ENCODE assay signal across 33 cellular contexts in the genomic region with DNA sequence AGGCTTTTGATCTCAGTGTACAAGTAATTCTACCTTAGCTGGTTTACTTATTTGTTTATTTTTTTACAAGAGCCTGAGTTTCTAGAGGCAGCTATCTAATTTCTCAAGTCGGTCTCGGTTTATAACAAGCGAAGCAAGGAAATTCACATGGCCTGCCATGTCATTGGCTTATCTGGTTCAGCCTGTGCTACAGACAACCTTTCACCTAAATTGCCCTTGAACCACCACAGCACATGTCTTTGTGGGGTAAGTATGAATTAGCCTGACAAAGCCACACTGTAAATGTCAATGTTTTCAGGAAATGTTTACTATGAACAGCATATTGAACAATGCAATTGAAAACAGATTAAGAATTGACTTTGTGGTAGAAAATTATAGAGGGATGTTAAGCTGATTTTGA.
DNase-seq lines count a peak whose midpoint lies in the region; ATAC-seq and TF ChIP-seq lines count a peak whose summit lies in the region.
"Had no signal": no experiment of that assay in that cellular context is flagged by ENCODE, and none has a peak within 500 bp of the region (broad histone marks: within the 10 kb centered on the region; RNA-seq: fewer than 3 reads in every experiment).

No MANE protein-coding gene starts in this region.

- no peak overlapping the region for H3K4ac ChIP-seq in trophoblast cell (ENCODE audit: low read depth, low read length)

- H2BK12ac ChIP-seq in trophoblast cell (ENCODE audit: low read length) = no peak overlapping the region

- no peak for TF ChIP-seq POLR2A in heart left ventricle (IDR thresholded peaks at IDR 0.05)

- intact Hi-C loops in Right ventricle myocardium superior (cut with DNase I) (no loop called here), left ventricle myocardium inferior (cut with micrococcal nuclease) (no loop called here), heart left ventricle (cut with DNase I) (loop anchor here in 1 of 10 donors (10.0 kb wide), 1 partner anchor 741 kb away; no protein-coding TSS in a partner anchor), left cardiac atrium (cut with DNase I) (no loop called here), left ventricle myocardium superior (cut with micrococcal nuclease) (no loop called here), right cardiac atrium (cut with DNase I) (no loop called here)

- H3K9ac ChIP-seq in trophoblast cell (ENCODE audit: low read length) = peak overlapping the region; percentile 68
- H3K9ac ChIP-seq: BLaER1; BLaER1 treated with 17β-estradiol and CSF1 and Interleukin-3, amounts not matched to agents 10 nM and 100 nM had no signal

- H2BK5ac ChIP-seq in trophoblast cell (ENCODE audit: low read depth, low read length, poor library complexity) = no peak overlapping the region

- H3K27ac ChIP-seq in left ventricle myocardium inferior (replicated peaks) (no peak overlapping the region), heart left ventricle (no peak overlapping the region), right cardiac atrium (ENCODE audit: low read length) (no peak overlapping the region), trophoblast cell (ENCODE audit: low read depth, low read length) (no peak overlapping the region)
- H3K27ac ChIP-seq: 22Rv1; A549; BLaER1; BLaER1 treated with 17β-estradiol and CSF1 and Interleukin-3, amounts not matched to agents 10 nM and 100 nM; C4-2B had no signal

- no peak overlapping the region for H2BK120ac ChIP-seq in trophoblast cell (ENCODE audit: insufficient read depth, low read length, poor library complexity)

- no peak for DNase-seq in Right ventricle myocardium superior
- no peak for DNase-seq in left ventricle myocardium inferior
- DNase-seq in heart left ventricle = no peak
- no peak for DNase-seq in left cardiac atrium
- DNase-seq in left ventricle myocardium superior = no peak
- no peak for DNase-seq in right cardiac atrium
- no peak for DNase-seq in trophoblast cell
- DNase-seq in LoVo (ENCODE audit: low spot score) = no peak
- DNase-seq: 8988T; ACHN; AML-193; BE2C; C1 segment of cervical spinal cord; Caco-2; Calu3; CD4-positive, alpha-beta memory T cell; CD4-positive, alpha-beta T cell; CD4-positive, CD25-positive, alpha-beta regulatory T cell; CD8-positive, alpha-beta memory T cell; CD8-positive, alpha-beta T cell; COR-L47; DMS 273 treated with DMSO at 0.1 percent for 48 hours; DMS153; DMS53; DMS79; DMS79 treated with DMSO at 0.1 percent for 48 hours; DND-41; EL had no signal

- no peak overlapping the region for H4K91ac ChIP-seq in trophoblast cell (ENCODE audit: low read depth, low read length)

- H2AFZ ChIP-seq in trophoblast cell (ENCODE audit: insufficient read depth, low read length, poor library complexity) = no peak overlapping the region

- no peaks in the 10 kb centered on the region for H3K27me3 ChIP-seq in left ventricle myocardium inferior (ENCODE audit: low read depth)
- H3K27me3 ChIP-seq in heart left ventricle = no peaks in the 10 kb centered on the region
- H3K27me3 ChIP-seq in right cardiac atrium (ENCODE audit: control insufficient read depth, insufficient read depth) = no peaks in the 10 kb centered on the region
- H3K27me3 ChIP-seq in trophoblast cell (ENCODE audit: insufficient read depth, low read length) = no peaks in the 10 kb centered on the region
- H3K27me3 ChIP-seq: BE2C; BLaER1; BLaER1 treated with 17β-estradiol and CSF1 and Interleukin-3, amounts not matched to agents 10 nM and 100 nM had no signal

- no peaks in the 10 kb centered on the region for H3K79me1 ChIP-seq in trophoblast cell (ENCODE audit: low read length)

- no peak overlapping the region for H2AK5ac ChIP-seq in trophoblast cell (ENCODE audit: low read length)

- H3K23ac ChIP-seq in trophoblast cell (ENCODE audit: low read length) = no peak overlapping the region

- H3K4me1 ChIP-seq in left ventricle myocardium inferior (peaks cover 17% of the 10 kb centered on the region), heart left ventricle (peaks cover 0 to 12% (median 0%) of the 10 kb centered on the region in 12 donors), right cardiac atrium (ENCODE audit: control insufficient read depth, insufficient read depth, low read length) (no peaks in the 10 kb centered on the region), trophoblast cell (ENCODE audit: control insufficient read depth in 1 of 2, insufficient read depth in 2 of 2, low read length in 2 of 2) (no peaks in the 10 kb centered on the region)
- H3K4me1 ChIP-seq: A549, BE2C, Caco-2 had no signal

- TF ChIP-seq CTCF in left ventricle myocardium inferior (IDR thresholded peaks at IDR 0.05; ENCODE audit: borderline replicate concordance) (no peak), heart left ventricle (IDR thresholded peaks at IDR 0.05) (no peak)

- no peaks in the 10 kb centered on the region for H3K36me3 ChIP-seq in left ventricle myocardium inferior
- no peaks in the 10 kb centered on the region for H3K36me3 ChIP-seq in heart left ventricle
- H3K36me3 ChIP-seq in trophoblast cell (ENCODE audit: control insufficient read depth in 1 of 2, insufficient read depth in 2 of 2, low read length in 2 of 2) = no peaks in the 10 kb centered on the region
- H3K36me3 ChIP-seq: BE2C; BLaER1; BLaER1 treated with 17β-estradiol and CSF1 and Interleukin-3, amounts not matched to agents 10 nM and 100 nM had no signal

- ATAC-seq in Right ventricle myocardium superior (ENCODE audit: poor library complexity) (peak; percentile 75), heart left ventricle (peak in 3 of 4 donors; percentile 73 to 81 (median 76)), left cardiac atrium (no peak), left ventricle myocardium superior (peak; percentile 83), right cardiac atrium (no peak)
- ATAC-seq: A549; CD8-positive, alpha-beta T cell had no signal

- H3K79me2 ChIP-seq in trophoblast cell (ENCODE audit: control insufficient read depth, insufficient read depth, low read length, poor library complexity) = no peaks in the 10 kb centered on the region

- H4K8ac ChIP-seq in trophoblast cell (ENCODE audit: low read depth, low read length) = no peak overlapping the region

- no peaks in the 10 kb centered on the region for H3K9me3 ChIP-seq in left ventricle myocardium inferior (replicated peaks)
- H3K9me3 ChIP-seq in heart left ventricle = peaks cover 0 to 6% (median 0%) of the 10 kb centered on the region in 12 donors
- H3K9me3 ChIP-seq in right cardiac atrium (ENCODE audit: control insufficient read depth, low read length) = no peaks in the 10 kb centered on the region
- H3K9me3 ChIP-seq in trophoblast cell (ENCODE audit: insufficient read depth, low read depth, low read length) = no peaks in the 10 kb centered on the region
- H3K9me3 ChIP-seq: A549; BE2C; BLaER1; BLaER1 treated with 17β-estradiol and CSF1 and Interleukin-3, amounts not matched to agents 10 nM and 100 nM; Caco-2 had no signal

- WGBS in heart left ventricle, 4 donors = 52 to 71% (median 56%) methylated on average over 3 of the region's 3 CpGs
- WGBS in right cardiac atrium = 88% methylated on average over 3 of the region's 3 CpGs
- WGBS in trophoblast cell (ENCODE audit: extremely low coverage, insufficient coverage, insufficient read length) = no CpG with 5 or more reads among the region's 3 CpGs

- no peak overlapping the region for H4K12ac ChIP-seq in trophoblast cell (ENCODE audit: low read depth, low read length)

- H3K4me3 ChIP-seq in left ventricle myocardium inferior = no peak overlapping the region
- no peak overlapping the region for H3K4me3 ChIP-seq in heart left ventricle
- no peak overlapping the region for H3K4me3 ChIP-seq in right cardiac atrium (ENCODE audit: low read length)
- H3K4me3 ChIP-seq in trophoblast cell (ENCODE audit: low read depth, low read length) = no peak overlapping the region
- H3K4me3 ChIP-seq: A549; BLaER1; BLaER1 treated with 17β-estradiol and CSF1 and Interleukin-3, amounts not matched to agents 10 nM and 100 nM had no signal

- no peak overlapping the region for H3K14ac ChIP-seq in trophoblast cell (ENCODE audit: low read length)

- H3K4me2 ChIP-seq in trophoblast cell (ENCODE audit: low read length) = no peak overlapping the region
- H3K4me2 ChIP-seq: A549; BLaER1; BLaER1 treated with 17β-estradiol and CSF1 and Interleukin-3, amounts not matched to agents 10 nM and 100 nM had no signal

- H3K18ac ChIP-seq in trophoblast cell (ENCODE audit: low read length) = no peak overlapping the region

Comparison
In these comparisons a context has a peak if more than half of its experiments do, and no peak if none do; other contexts are left out.
1. ATAC-seq: peak in Right ventricle myocardium superior (single experiment), heart left ventricle (3 of 4) and left ventricle myocardium superior (single experiment); none in left cardiac atrium (0 of 2) and right cardiac atrium (0 of 2).